ENCODE assay signal across 8 cellular contexts in genomic region chr15:62306851-62307504, GRCh38.
DNase-seq lines count a peak whose midpoint lies in the region; ATAC-seq and TF ChIP-seq lines count a peak whose summit lies in the region.

No MANE protein-coding gene starts in this region.

- H3K36me3 Mint-ChIP-seq in HFFc6 (ENCODE audit: low read depth): peaks cover 12% of the 10 kb centered on the region; the same call in 1 of the 2 replicates
- H3K36me3 Mint-ChIP-seq in naive thymus-derived CD4-positive, alpha-beta T cell: no peaks in the 10 kb centered on the region

- H3K4me3 Mint-ChIP-seq in HFFc6: peak overlapping the region; percentile 2; the same call in 1 of the 2 replicates
- peak overlapping the region in 1 of 10 donors; percentile 17 for H3K4me3 Mint-ChIP-seq in naive thymus-derived CD4-positive, alpha-beta T cell

- H3K27me3 Mint-ChIP-seq in HFFc6 (ENCODE audit: insufficient read depth): peaks cover 12% of the 10 kb centered on the region
- H3K27me3 Mint-ChIP-seq in naive thymus-derived CD4-positive, alpha-beta T cell: peaks cover 38 to 59% (median 44%) of the 10 kb centered on the region in 5 donors

- ATAC-seq in HG03571 (IDR thresholded peaks at IDR 0.05; ENCODE audit: unreplicated experiment): no peak
- ATAC-seq in naive thymus-derived CD4-positive, alpha-beta T cell: no peak

- peak; percentile 77 for DNase-seq in D341Med (ENCODE audit: low spot score)
- peak; percentile 75 for DNase-seq in HFFc6
- peak; percentile 84 for DNase-seq in NCI-H748 (lab: John Stamatoyannopoulos, UW; ENCODE audit: unreplicated experiment)
- DNase-seq in astrocyte of the spinal cord (ENCODE audit: low read depth, low spot score): peak; percentile 75
- peak; percentile 62 for DNase-seq in iPS DF 4.7 (ENCODE audit: extremely low read depth, low spot score)
- peak; percentile 64 for DNase-seq in stomach
- DNase-seq in naive thymus-derived CD4-positive, alpha-beta T cell: no peak

- intact Hi-C loops in stomach (cut with DNase I; ENCODE audit: low total_unique reads): no loop called here
- intact Hi-C loops in naive thymus-derived CD4-positive, alpha-beta T cell (cut with micrococcal nuclease): no loop called here

- peak overlapping the region in 1 of 5 donors; percentile 19 for H3K27ac ChIP-seq in stomach
- H3K27ac ChIP-seq in naive thymus-derived CD4-positive, alpha-beta T cell (ENCODE audit: low read depth, low read length): no peak overlapping the region

- peaks cover 12% of the 10 kb centered on the region for H3K9me3 Mint-ChIP-seq in HFFc6
- H3K9me3 Mint-ChIP-seq in naive thymus-derived CD4-positive, alpha-beta T cell: peaks cover 0 to 12% (median 2%) of the 10 kb centered on the region in 11 donors

- WGBS in stomach, 5 donors: 7 to 13% (median 10%) methylated on average over 9 of the region's 9 CpGs

- peaks cover 0 to 3% (median 0%) of the 10 kb centered on the region in 3 donors for H3K27me3 ChIP-seq in stomach
- no peaks in the 10 kb centered on the region for H3K27me3 ChIP-seq in naive thymus-derived CD4-positive, alpha-beta T cell (ENCODE audit: control insufficient read depth in 2 of 2, insufficient read depth in 2 of 2, low read length in 2 of 2)

- TF ChIP-seq EP300 in stomach (IDR thresholded peaks at IDR 0.05): no peak

- H3K4me1 Mint-ChIP-seq in HFFc6 (ENCODE audit: low read depth): peaks cover 25% of the 10 kb centered on the region
- H3K4me1 Mint-ChIP-seq in naive thymus-derived CD4-positive, alpha-beta T cell: peaks cover 0 to 9% (median 6%) of the 10 kb centered on the region in 7 donors

- no peaks in the 10 kb centered on the region for H3K36me3 ChIP-seq in stomach
- no peaks in the 10 kb centered on the region for H3K36me3 ChIP-seq in naive thymus-derived CD4-positive, alpha-beta T cell (ENCODE audit: control insufficient read depth in 2 of 3, insufficient read depth in 3 of 3, low read length in 3 of 3)

- TF ChIP-seq CTCF in HFFc6 (IDR thresholded peaks at IDR 0.05): peak; percentile 87
- peak; percentile 66 for TF ChIP-seq CTCF in astrocyte of the spinal cord (IDR thresholded peaks at IDR 0.05; ENCODE audit: low read depth, low read length)
- TF ChIP-seq CTCF in stomach (IDR thresholded peaks at IDR 0.05): peak in 5 of 7 experiments; percentile 33 to 71 (median 58)

- H3K27ac Mint-ChIP-seq in HFFc6: peak overlapping the region; percentile 0; the same call in 1 of the 2 replicates
- H3K27ac Mint-ChIP-seq in naive thymus-derived CD4-positive, alpha-beta T cell: no peak overlapping the region

- in situ Hi-C loops in astrocyte of the spinal cord (cut with HindIII; ENCODE audit: low sequenced_read_pairs): no loop called here

- POLR2A ChIA-PET in naive thymus-derived CD4-positive, alpha-beta T cell (lab: Charles Lee): no interaction called here

- peaks cover 8 to 17% (median 16%) of the 10 kb centered on the region in 4 donors for H3K4me1 ChIP-seq in stomach
- no peaks in the 10 kb centered on the region for H3K4me1 ChIP-seq in naive thymus-derived CD4-positive, alpha-beta T cell (ENCODE audit: control insufficient read depth in 2 of 2, insufficient read depth in 2 of 2, low read length in 2 of 2)

- H3K4me3 ChIP-seq in astrocyte of the spinal cord (ENCODE audit: low read depth, low read length) (no peak overlapping the region), stomach (no peak overlapping the region)
- H3K4me3 ChIP-seq in naive thymus-derived CD4-positive, alpha-beta T cell (ENCODE audit: low read length): no peak overlapping the region

- CTCF ChIA-PET in naive thymus-derived CD4-positive, alpha-beta T cell (lab: Charles Lee): no interaction called here

- no peak for TF ChIP-seq POLR2A in stomach (IDR thresholded peaks at IDR 0.05)

- no peaks in the 10 kb centered on the region for H3K9me3 ChIP-seq in stomach
- H3K9me3 ChIP-seq in naive thymus-derived CD4-positive, alpha-beta T cell (ENCODE audit: control insufficient read depth in 2 of 3, low read length in 3 of 3): no peaks in the 10 kb centered on the region

Comparison
In these comparisons a context has a peak if more than half of its experiments do, and no peak if none do; other contexts are left out.
1. DNase-seq: peak in D341Med (single experiment), HFFc6 (single experiment), NCI-H748 (single experiment), astrocyte of the spinal cord (single experiment), iPS DF 4.7 (single experiment) and stomach (single experiment); none in naive thymus-derived CD4-positive, alpha-beta T cell (0 of 9).
2. Peak in every context shown above with its lines, with median percentiles within 50 percentile points of each other: CTCF ChIP-seq.